1 cellular context compared by ENCODE assay signal in the genomic region with DNA sequence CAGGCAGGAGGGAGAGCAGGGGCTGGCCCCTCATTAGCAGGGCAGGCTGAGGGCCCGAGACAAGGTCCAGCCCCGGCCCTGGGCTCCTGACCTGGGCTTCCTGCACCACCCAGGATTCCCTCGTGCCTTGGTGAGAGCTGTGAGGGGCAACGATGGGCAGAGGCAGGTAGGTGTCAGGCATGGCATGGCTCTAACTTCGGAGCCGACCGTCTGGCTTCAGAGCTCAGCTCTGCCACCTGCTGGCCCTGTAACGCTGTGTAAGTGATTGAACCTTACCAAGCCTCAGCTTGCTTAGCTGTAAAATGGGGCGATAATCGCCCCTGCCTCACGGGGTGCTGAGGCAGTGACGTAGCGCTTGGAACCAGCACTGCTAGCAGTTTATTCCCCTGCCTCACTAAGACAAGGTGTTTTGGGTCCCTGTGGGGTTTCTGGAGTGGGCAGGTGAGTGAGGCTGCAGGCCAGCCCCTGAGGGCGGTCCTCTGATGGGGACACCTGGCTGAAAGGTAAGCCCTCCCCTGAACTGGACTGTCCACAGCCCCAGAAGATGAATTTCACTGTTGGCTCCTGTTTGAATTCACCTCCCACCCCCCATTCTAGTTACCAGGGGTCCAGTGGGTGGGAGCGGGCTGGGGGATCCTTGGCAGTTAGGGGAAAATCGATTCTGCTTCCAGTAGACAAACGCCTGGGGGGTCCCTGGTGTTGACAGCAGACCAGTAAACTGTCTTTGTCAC.
TF ChIP-seq lines count a peak whose summit lies in the region.

No MANE protein-coding gene starts in this region.

TF ChIP-seq in K562, 482 proteins besides CTCF, POLR2A, EP300 and RAD21 (continued from another document and continues in another):
- TF ChIP-seq, protein P1, sequence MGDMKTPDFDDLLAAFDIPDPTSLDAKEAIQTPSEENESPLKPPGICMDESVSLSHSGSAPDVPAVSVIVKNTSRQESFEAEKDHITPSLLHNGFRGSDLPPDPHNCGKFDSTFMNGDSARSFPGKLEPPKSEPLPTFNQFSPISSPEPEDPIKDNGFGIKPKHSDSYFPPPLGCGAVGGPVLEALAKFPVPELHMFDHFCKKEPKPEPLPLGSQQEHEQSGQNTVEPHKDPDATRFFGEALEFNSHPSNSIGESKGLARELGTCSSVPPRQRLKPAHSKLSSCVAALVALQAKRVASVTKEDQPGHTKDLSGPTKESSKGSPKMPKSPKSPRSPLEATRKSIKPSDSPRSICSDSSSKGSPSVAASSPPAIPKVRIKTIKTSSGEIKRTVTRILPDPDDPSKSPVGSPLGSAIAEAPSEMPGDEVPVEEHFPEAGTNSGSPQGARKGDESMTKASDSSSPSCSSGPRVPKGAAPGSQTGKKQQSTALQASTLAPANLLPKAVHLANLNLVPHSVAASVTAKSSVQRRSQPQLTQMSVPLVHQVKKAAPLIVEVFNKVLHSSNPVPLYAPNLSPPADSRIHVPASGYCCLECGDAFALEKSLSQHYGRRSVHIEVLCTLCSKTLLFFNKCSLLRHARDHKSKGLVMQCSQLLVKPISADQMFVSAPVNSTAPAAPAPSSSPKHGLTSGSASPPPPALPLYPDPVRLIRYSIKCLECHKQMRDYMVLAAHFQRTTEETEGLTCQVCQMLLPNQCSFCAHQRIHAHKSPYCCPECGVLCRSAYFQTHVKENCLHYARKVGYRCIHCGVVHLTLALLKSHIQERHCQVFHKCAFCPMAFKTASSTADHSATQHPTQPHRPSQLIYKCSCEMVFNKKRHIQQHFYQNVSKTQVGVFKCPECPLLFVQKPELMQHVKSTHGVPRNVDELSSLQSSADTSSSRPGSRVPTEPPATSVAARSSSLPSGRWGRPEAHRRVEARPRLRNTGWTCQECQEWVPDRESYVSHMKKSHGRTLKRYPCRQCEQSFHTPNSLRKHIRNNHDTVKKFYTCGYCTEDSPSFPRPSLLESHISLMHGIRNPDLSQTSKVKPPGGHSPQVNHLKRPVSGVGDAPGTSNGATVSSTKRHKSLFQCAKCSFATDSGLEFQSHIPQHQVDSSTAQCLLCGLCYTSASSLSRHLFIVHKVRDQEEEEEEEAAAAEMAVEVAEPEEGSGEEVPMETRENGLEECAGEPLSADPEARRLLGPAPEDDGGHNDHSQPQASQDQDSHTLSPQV (IDR thresholded peaks at IDR 0.05), result no peak
- TF ChIP-seq SRSF1 (IDR thresholded peaks at IDR 0.05; ENCODE audit: low read depth, low read length) (no peak), ARNT (IDR thresholded peaks at IDR 0.05) (no peak), POU5F1 (IDR thresholded peaks at IDR 0.05; ENCODE audit: borderline replicate concordance, low read depth, low read length, partially characterized antibody) (no peak), CSDE1 (IDR thresholded peaks at IDR 0.05) (no peak), NR1H2 (CRISPR knock-in tag; IDR thresholded peaks at IDR 0.05) (no peak), ZC3H11A (IDR thresholded peaks at IDR 0.05; ENCODE audit: low read depth, low read length) (no peak), SMC3 (conservative IDR thresholded peaks at IDR 0.05; ENCODE audit: insufficient read depth, low read depth, low read length) (peak; percentile 63), SRSF3 (IDR thresholded peaks at IDR 0.05; ENCODE audit: insufficient read depth, low read length) (no peak), CREBBP (IDR thresholded peaks at IDR 0.05; ENCODE audit: low read depth, low read length) (no peak), ETV5 (CRISPR knock-in tag; IDR thresholded peaks at IDR 0.05; ENCODE audit: low read depth) (no peak), EWSR1 (IDR thresholded peaks at IDR 0.05; ENCODE audit: borderline replicate concordance, low read depth, partially characterized antibody) (no peak), TCF3 (CRISPR knock-in tag; IDR thresholded peaks at IDR 0.05) (no peak), ZNF263 (CRISPR knock-in tag; IDR thresholded peaks at IDR 0.05; ENCODE audit: borderline replicate concordance) (no peak; the same call in 1 of the 2 replicates), U2AF2 (optimal IDR thresholded peaks at IDR 0.05; ENCODE audit: low read depth, low read length) (no peak), PCBP2 (IDR thresholded peaks at IDR 0.05; ENCODE audit: low read depth, low read length, poor library complexity, severe bottlenecking) (no peak), NBN (IDR thresholded peaks at IDR 0.05; ENCODE audit: low read depth) (no peak), ZNF24 (IDR thresholded peaks at IDR 0.05) (peak; percentile 69; the same call in 1 of the 2 replicates), SMARCC2 (IDR thresholded peaks at IDR 0.05; ENCODE audit: low read depth) (no peak), SMARCA5 (IDR thresholded peaks at IDR 0.05) (peak; percentile 96), ZNF444 (CRISPR knock-in tag; IDR thresholded peaks at IDR 0.05) (no peak), RNF2 (IDR thresholded peaks at IDR 0.05) (no peak), EGR1 (conservative IDR thresholded peaks at IDR 0.05) (no peak), NCOA4 (IDR thresholded peaks at IDR 0.05; ENCODE audit: partially characterized antibody) (peak; percentile 42)
- TF ChIP-seq, protein P2, sequence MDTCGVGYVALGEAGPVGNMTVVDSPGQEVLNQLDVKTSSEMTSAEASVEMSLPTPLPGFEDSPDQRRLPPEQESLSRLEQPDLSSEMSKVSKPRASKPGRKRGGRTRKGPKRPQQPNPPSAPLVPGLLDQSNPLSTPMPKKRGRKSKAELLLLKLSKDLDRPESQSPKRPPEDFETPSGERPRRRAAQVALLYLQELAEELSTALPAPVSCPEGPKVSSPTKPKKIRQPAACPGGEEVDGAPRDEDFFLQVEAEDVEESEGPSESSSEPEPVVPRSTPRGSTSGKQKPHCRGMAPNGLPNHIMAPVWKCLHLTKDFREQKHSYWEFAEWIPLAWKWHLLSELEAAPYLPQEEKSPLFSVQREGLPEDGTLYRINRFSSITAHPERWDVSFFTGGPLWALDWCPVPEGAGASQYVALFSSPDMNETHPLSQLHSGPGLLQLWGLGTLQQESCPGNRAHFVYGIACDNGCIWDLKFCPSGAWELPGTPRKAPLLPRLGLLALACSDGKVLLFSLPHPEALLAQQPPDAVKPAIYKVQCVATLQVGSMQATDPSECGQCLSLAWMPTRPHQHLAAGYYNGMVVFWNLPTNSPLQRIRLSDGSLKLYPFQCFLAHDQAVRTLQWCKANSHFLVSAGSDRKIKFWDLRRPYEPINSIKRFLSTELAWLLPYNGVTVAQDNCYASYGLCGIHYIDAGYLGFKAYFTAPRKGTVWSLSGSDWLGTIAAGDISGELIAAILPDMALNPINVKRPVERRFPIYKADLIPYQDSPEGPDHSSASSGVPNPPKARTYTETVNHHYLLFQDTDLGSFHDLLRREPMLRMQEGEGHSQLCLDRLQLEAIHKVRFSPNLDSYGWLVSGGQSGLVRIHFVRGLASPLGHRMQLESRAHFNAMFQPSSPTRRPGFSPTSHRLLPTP (IDR thresholded peaks at IDR 0.05; ENCODE audit: borderline replicate concordance, extremely low read depth, insufficient read length), result no peak
- TF ChIP-seq, protein P3, sequence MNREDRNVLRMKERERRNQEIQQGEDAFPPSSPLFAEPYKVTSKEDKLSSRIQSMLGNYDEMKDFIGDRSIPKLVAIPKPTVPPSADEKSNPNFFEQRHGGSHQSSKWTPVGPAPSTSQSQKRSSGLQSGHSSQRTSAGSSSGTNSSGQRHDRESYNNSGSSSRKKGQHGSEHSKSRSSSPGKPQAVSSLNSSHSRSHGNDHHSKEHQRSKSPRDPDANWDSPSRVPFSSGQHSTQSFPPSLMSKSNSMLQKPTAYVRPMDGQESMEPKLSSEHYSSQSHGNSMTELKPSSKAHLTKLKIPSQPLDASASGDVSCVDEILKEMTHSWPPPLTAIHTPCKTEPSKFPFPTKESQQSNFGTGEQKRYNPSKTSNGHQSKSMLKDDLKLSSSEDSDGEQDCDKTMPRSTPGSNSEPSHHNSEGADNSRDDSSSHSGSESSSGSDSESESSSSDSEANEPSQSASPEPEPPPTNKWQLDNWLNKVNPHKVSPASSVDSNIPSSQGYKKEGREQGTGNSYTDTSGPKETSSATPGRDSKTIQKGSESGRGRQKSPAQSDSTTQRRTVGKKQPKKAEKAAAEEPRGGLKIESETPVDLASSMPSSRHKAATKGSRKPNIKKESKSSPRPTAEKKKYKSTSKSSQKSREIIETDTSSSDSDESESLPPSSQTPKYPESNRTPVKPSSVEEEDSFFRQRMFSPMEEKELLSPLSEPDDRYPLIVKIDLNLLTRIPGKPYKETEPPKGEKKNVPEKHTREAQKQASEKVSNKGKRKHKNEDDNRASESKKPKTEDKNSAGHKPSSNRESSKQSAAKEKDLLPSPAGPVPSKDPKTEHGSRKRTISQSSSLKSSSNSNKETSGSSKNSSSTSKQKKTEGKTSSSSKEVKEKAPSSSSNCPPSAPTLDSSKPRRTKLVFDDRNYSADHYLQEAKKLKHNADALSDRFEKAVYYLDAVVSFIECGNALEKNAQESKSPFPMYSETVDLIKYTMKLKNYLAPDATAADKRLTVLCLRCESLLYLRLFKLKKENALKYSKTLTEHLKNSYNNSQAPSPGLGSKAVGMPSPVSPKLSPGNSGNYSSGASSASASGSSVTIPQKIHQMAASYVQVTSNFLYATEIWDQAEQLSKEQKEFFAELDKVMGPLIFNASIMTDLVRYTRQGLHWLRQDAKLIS (CRISPR knock-in tag; IDR thresholded peaks at IDR 0.05), result no peak
- TF ChIP-seq, protein P4, sequence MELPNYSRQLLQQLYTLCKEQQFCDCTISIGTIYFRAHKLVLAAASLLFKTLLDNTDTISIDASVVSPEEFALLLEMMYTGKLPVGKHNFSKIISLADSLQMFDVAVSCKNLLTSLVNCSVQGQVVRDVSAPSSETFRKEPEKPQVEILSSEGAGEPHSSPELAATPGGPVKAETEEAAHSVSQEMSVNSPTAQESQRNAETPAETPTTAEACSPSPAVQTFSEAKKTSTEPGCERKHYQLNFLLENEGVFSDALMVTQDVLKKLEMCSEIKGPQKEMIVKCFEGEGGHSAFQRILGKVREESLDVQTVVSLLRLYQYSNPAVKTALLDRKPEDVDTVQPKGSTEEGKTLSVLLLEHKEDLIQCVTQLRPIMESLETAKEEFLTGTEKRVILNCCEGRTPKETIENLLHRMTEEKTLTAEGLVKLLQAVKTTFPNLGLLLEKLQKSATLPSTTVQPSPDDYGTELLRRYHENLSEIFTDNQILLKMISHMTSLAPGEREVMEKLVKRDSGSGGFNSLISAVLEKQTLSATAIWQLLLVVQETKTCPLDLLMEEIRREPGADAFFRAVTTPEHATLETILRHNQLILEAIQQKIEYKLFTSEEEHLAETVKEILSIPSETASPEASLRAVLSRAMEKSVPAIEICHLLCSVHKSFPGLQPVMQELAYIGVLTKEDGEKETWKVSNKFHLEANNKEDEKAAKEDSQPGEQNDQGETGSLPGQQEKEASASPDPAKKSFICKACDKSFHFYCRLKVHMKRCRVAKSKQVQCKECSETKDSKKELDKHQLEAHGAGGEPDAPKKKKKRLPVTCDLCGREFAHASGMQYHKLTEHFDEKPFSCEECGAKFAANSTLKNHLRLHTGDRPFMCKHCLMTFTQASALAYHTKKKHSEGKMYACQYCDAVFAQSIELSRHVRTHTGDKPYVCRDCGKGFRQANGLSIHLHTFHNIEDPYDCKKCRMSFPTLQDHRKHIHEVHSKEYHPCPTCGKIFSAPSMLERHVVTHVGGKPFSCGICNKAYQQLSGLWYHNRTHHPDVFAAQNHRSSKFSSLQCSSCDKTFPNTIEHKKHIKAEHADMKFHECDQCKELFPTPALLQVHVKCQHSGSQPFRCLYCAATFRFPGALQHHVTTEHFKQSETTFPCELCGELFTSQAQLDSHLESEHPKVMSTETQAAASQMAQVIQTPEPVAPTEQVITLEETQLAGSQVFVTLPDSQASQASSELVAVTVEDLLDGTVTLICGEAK (IDR thresholded peaks at IDR 0.05), result no peak
- TF ChIP-seq, protein P4 (CRISPR knock-in tag; IDR thresholded peaks at IDR 0.05), result no peak
- TF ChIP-seq, protein P5, sequence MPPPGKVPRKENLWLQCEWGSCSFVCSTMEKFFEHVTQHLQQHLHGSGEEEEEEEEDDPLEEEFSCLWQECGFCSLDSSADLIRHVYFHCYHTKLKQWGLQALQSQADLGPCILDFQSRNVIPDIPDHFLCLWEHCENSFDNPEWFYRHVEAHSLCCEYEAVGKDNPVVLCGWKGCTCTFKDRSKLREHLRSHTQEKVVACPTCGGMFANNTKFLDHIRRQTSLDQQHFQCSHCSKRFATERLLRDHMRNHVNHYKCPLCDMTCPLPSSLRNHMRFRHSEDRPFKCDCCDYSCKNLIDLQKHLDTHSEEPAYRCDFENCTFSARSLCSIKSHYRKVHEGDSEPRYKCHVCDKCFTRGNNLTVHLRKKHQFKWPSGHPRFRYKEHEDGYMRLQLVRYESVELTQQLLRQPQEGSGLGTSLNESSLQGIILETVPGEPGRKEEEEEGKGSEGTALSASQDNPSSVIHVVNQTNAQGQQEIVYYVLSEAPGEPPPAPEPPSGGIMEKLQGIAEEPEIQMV (tag; conservative IDR thresholded peaks at IDR 0.05; ENCODE audit: low read depth), result no peak
